Comparison of ENCODE assay signal across 8 cellular contexts in genomic region chr10:88881922-88882645, GRCh38. TPM values are rescaled to one million over a fixed set of nuclear protein-coding genes. Genes with fewer than 3 reads are reported as not detected.
DNase-seq lines count a peak whose midpoint lies in the region; ATAC-seq and TF ChIP-seq lines count a peak whose summit lies in the region.

No MANE protein-coding gene starts in this region.

- H3K4me1 ChIP-seq in RWPE2 (ENCODE audit: insufficient read depth, poor library complexity, severe bottlenecking) (peaks cover 30% of the 10 kb centered on the region), esophagus (ENCODE audit: control insufficient read depth in 2 of 2, insufficient read depth in 2 of 2, low read length in 1 of 2) (no peaks in the 10 kb centered on the region), spleen (peaks cover 22 to 84% (median 75%) of the 10 kb centered on the region in 6 donors), SJCRH30 (peaks cover 8% of the 10 kb centered on the region)

- H3K9me3 ChIP-seq in RWPE2 (ENCODE audit: severe bottlenecking) (no peaks in the 10 kb centered on the region), esophagus (ENCODE audit: control insufficient read depth in 2 of 2, insufficient read depth in 1 of 2, low read depth in 1 of 2, low read length in 1 of 2) (no peaks in the 10 kb centered on the region), spleen (no peaks in the 10 kb centered on the region), SJCRH30 (replicated peaks) (no peaks in the 10 kb centered on the region)

- intact Hi-C loops in spleen (cut with DNase I; ENCODE audit: low total_unique reads) = loop anchor here (10.0 kb wide), 1 partner anchor 103 kb away; no protein-coding TSS in a partner anchor

- H3K4me1 Mint-ChIP-seq in T-helper 2 cell treated with Interferon-gamma antibody and Interleukin-4, amounts not matched to agents 5 μg/mL and 100 μg/mL, for 36 hours (ENCODE audit: low read depth) = peaks cover 69% of the 10 kb centered on the region

- WGBS in esophagus, 2 donors = 50 to 58% methylated on average over 5 of the region's 5 CpGs
- 42 to 61% (median 53%) methylated on average over 5 of the region's 5 CpGs for WGBS in spleen, 5 donors

- no peak for DNase-seq in T-helper 2 cell treated with Interferon-gamma antibody and Interleukin-4, amounts not matched to agents 5 μg/mL and 100 μg/mL, for 36 hours (ENCODE audit: low spot score)
- DNase-seq in T-helper 2 cell (no peak), RWPE2 (ENCODE audit: low spot score) (no peak), spleen (no peak), SJCRH30 (no peak), NCI-H1417 (lab: John Stamatoyannopoulos, UW) (no peak)

- H3K36me3 ChIP-seq in RWPE2 (ENCODE audit: low read depth) = no peaks in the 10 kb centered on the region
- no peaks in the 10 kb centered on the region for H3K36me3 ChIP-seq in esophagus (ENCODE audit: control insufficient read depth in 2 of 2, insufficient read depth in 2 of 2, low read length in 1 of 2)
- H3K36me3 ChIP-seq in spleen = no peaks in the 10 kb centered on the region
- H3K36me3 ChIP-seq in SJCRH30 = no peaks in the 10 kb centered on the region

- peak overlapping the region; percentile 94 for H3K4me3 Mint-ChIP-seq in T-helper 2 cell treated with Interferon-gamma antibody and Interleukin-4, amounts not matched to agents 5 μg/mL and 100 μg/mL, for 36 hours

- no peak for TF ChIP-seq CTCF in RWPE2 (IDR thresholded peaks at IDR 0.05; ENCODE audit: poor library complexity, severe bottlenecking)
- TF ChIP-seq CTCF in spleen (IDR thresholded peaks at IDR 0.05 in 8 of 11, conservative IDR thresholded peaks at IDR 0.05 in 3 of 11) = no peak

- H3K4me3 ChIP-seq in RWPE2 (ENCODE audit: severe bottlenecking) (no peak overlapping the region), esophagus (ENCODE audit: low read depth in 1 of 2, low read length in 2 of 2) (peak overlapping the region in 1 of 2 donors; percentile 84), spleen (peak overlapping the region in 6 of 8 donors; percentile 52 to 90 (median 81)), SJCRH30 (no peak overlapping the region)

- H3K27ac Mint-ChIP-seq in T-helper 2 cell treated with Interferon-gamma antibody and Interleukin-4, amounts not matched to agents 5 μg/mL and 100 μg/mL, for 36 hours = peak overlapping the region; percentile 85

- TF ChIP-seq POLR2A in spleen (IDR thresholded peaks at IDR 0.05) = no peak

- no peaks in the 10 kb centered on the region for H3K27me3 ChIP-seq in RWPE2 (ENCODE audit: insufficient read depth, poor library complexity, severe bottlenecking)
- H3K27me3 ChIP-seq in esophagus (ENCODE audit: control insufficient read depth in 1 of 2, insufficient read depth in 2 of 2, low read length in 2 of 2) = no peaks in the 10 kb centered on the region
- H3K27me3 ChIP-seq in spleen (replicated peaks in 1 of 7) = no peaks in the 10 kb centered on the region
- peaks cover 3% of the 10 kb centered on the region; the same call in 1 of the 2 replicates for H3K27me3 ChIP-seq in SJCRH30

- ATAC-seq in RWPE2 (ENCODE audit: low read depth) (no peak), GM19395 (IDR thresholded peaks at IDR 0.05; ENCODE audit: unreplicated experiment) (no peak)

- peaks cover 6% of the 10 kb centered on the region for H3K9me3 Mint-ChIP-seq in T-helper 2 cell treated with Interferon-gamma antibody and Interleukin-4, amounts not matched to agents 5 μg/mL and 100 μg/mL, for 36 hours

- H3K27ac ChIP-seq in RWPE2 (ENCODE audit: poor library complexity, severe bottlenecking) (peak overlapping the region; percentile 95), esophagus (ENCODE audit: low read depth in 2 of 2, low read length in 1 of 2) (peak overlapping the region; percentile 9 to 53), spleen (peak overlapping the region; percentile 93 to 98 (median 96)), SJCRH30 (no peak overlapping the region)

- peaks cover 30% of the 10 kb centered on the region for H3K36me3 Mint-ChIP-seq in T-helper 2 cell treated with Interferon-gamma antibody and Interleukin-4, amounts not matched to agents 5 μg/mL and 100 μg/mL, for 36 hours (ENCODE audit: low read depth)

- H3K27me3 Mint-ChIP-seq in T-helper 2 cell treated with Interferon-gamma antibody and Interleukin-4, amounts not matched to agents 5 μg/mL and 100 μg/mL, for 36 hours (ENCODE audit: low read depth) = no peaks in the 10 kb centered on the region

RNA-seq across cellular contexts. Expression of gene STAMBPL1, which starts 2.0 kb away (rescaled TPM):
- polyA plus RNA-seq in esophagus (1 to 10 TPM; 1.6 to 1.9 TPM), spleen (10 to 100 TPM in 2 of 3 donors, 1 to 10 TPM in 1; 6.2 to 13.6 (median 10.7) TPM)
- 10 to 100 TPM; 19.1 to 49.4 (median 27.9) TPM for total RNA-seq in spleen
- total RNA-seq in SJCRH30 (2014; rRNA removed; shearing (Covaris generic)) = 4.6 and 4.7 TPM in 2 replicates

RNA-seq across cellular contexts. Expression of gene ANKRD22, which starts 30.4 kb away (rescaled TPM):
- polyA plus RNA-seq in esophagus = 10 to 100 TPM; 31.5 to 46.0 TPM
- total RNA-seq in spleen = 10 to 100 TPM in 1 of 7 donors, 1 to 10 TPM in 6; 4.8 to 11.5 (median 7.7) TPM
- polyA plus RNA-seq in spleen = 1 to 10 TPM; 2.2 to 7.5 (median 2.6) TPM
- not detected in 2 replicates for total RNA-seq in SJCRH30 (2014; rRNA removed; shearing (Covaris generic))

Comparison
In these comparisons a context has a peak if more than half of its experiments do, and no peak if none do; other contexts are left out.
1. H3K4me3 ChIP-seq: peak in spleen (6 of 8); none in RWPE2 (single experiment) and SJCRH30 (single experiment).